Comparison of ENCODE assay signal across 8 cellular contexts in genomic region chr2:29841386-29842004, GRCh38.
DNase-seq lines count a peak whose midpoint lies in the region; ATAC-seq and TF ChIP-seq lines count a peak whose summit lies in the region.

No MANE protein-coding gene starts in this region.

- in situ Hi-C loops in gastrocnemius medialis (cut with MboI; ENCODE audit: low sequenced_read_pairs in 4 of 4): loop anchor here in 2 of 4 donors (10.0 to 25.0 kb wide), 4 partner anchors 537 to 1004 kb away; no protein-coding TSS in a partner anchor

- no peaks in the 10 kb centered on the region for H3K36me3 ChIP-seq in gastrocnemius medialis

- intact Hi-C loops in Right ventricle myocardium superior (cut with DNase I) (loop anchor here (5.0 kb wide), 2 partner anchors 529 to 884 kb away; no protein-coding TSS in a partner anchor), gastrocnemius medialis (cut with DNase I; ENCODE audit: low total_unique reads) (loop anchor here (2.0 kb wide), 2 partner anchors 533 to 883 kb away; no protein-coding TSS in a partner anchor)

- H3K4me1 Mint-ChIP-seq in activated CD8-positive, alpha-beta T cell treated with anti-CD3 and anti-CD28 coated beads, Interleukin-2, amount 10 ng/mL, durations not matched to agents 7 days and 5 days (ENCODE audit: low read depth): no peaks in the 10 kb centered on the region

- CTCF ChIA-PET in activated CD8-positive, alpha-beta T cell treated with anti-CD3 and anti-CD28 coated beads, Interleukin-2, amount 10 ng/mL, durations not matched to agents 7 days and 5 days (lab: Charles Lee): no interaction called here

- TF ChIP-seq CTCF in NB4 (IDR thresholded peaks at IDR 0.05; ENCODE audit: low read depth, low read length) (peak; percentile 95), gastrocnemius medialis (IDR thresholded peaks at IDR 0.05 in 4 of 5, conservative IDR thresholded peaks at IDR 0.05 in 1 of 5) (peak; percentile 45 to 78 (median 61))

- TF ChIP-seq POLR2A in NB4 (IDR thresholded peaks at IDR 0.05; ENCODE audit: extremely low read depth, insufficient read length): no peak
- no peak for TF ChIP-seq POLR2A in gastrocnemius medialis (IDR thresholded peaks at IDR 0.05)

- H3K36me3 Mint-ChIP-seq in activated CD8-positive, alpha-beta T cell treated with anti-CD3 and anti-CD28 coated beads, Interleukin-2, amount 10 ng/mL, durations not matched to agents 7 days and 5 days (ENCODE audit: low read depth): no peaks in the 10 kb centered on the region

- peaks cover 0 to 8% (median 0%) of the 10 kb centered on the region in 3 donors for H3K9me3 ChIP-seq in gastrocnemius medialis

- POLR2A ChIA-PET in activated CD8-positive, alpha-beta T cell treated with anti-CD3 and anti-CD28 coated beads, Interleukin-2, amount 10 ng/mL, durations not matched to agents 7 days and 5 days (lab: Charles Lee): no interaction called here

- no peaks in the 10 kb centered on the region for H3K4me1 ChIP-seq in gastrocnemius medialis

- H3K27ac ChIP-seq in gastrocnemius medialis: no peak overlapping the region

- no peaks in the 10 kb centered on the region for H3K27me3 Mint-ChIP-seq in activated CD8-positive, alpha-beta T cell treated with anti-CD3 and anti-CD28 coated beads, Interleukin-2, amount 10 ng/mL, durations not matched to agents 7 days and 5 days (ENCODE audit: low read depth)

- ATAC-seq in activated CD8-positive, alpha-beta T cell treated with anti-CD3 and anti-CD28 coated beads, Interleukin-2, amount 10 ng/mL, durations not matched to agents 7 days and 5 days: no peak
- ATAC-seq in Right ventricle myocardium superior (ENCODE audit: poor library complexity) (peak; percentile 43), gastrocnemius medialis (peak in 1 of 2 donors; percentile 61), HG03354 (IDR thresholded peaks at IDR 0.05; ENCODE audit: poor library complexity, severe bottlenecking, unreplicated experiment) (no peak)

- H3K27ac Mint-ChIP-seq in activated CD8-positive, alpha-beta T cell treated with anti-CD3 and anti-CD28 coated beads, Interleukin-2, amount 10 ng/mL, durations not matched to agents 7 days and 5 days: no peak overlapping the region

- peak; percentile 5 for DNase-seq in stimulated activated CD4-positive, alpha-beta T cell treated with anti-CD3 and anti-CD28 coated beads, Interleukin-1b, Interleukin-23, amount 100 ng/mL, for 48 hours
- DNase-seq in stimulated activated CD4-positive, alpha-beta T cell treated with anti-CD3 and anti-CD28 coated beads, Interleukin-4, amount 100 ng/mL, for 1 hour: no peak
- peak; percentile 37 for DNase-seq in NB4 (ENCODE audit: low read depth)
- DNase-seq in activated CD8-positive, alpha-beta T cell treated with anti-CD3 and anti-CD28 coated beads, Interleukin-2, amount 10 ng/mL, durations not matched to agents 7 days and 5 days: peak; percentile 38
- DNase-seq in Right ventricle myocardium superior: no peak
- peak in 1 of 2 donors; percentile 13 for DNase-seq in gastrocnemius medialis
- DNase-seq in OCI-M2 (lab: John Stamatoyannopoulos, UW; ENCODE audit: unreplicated experiment): no peak

- H3K4me3 ChIP-seq in NB4 (ENCODE audit: low read depth, low read length) (no peak overlapping the region), gastrocnemius medialis (no peak overlapping the region)

- H3K27me3 ChIP-seq in gastrocnemius medialis: no peaks in the 10 kb centered on the region

- H3K4me3 Mint-ChIP-seq in activated CD8-positive, alpha-beta T cell treated with anti-CD3 and anti-CD28 coated beads, Interleukin-2, amount 10 ng/mL, durations not matched to agents 7 days and 5 days: no peak overlapping the region

- H3K9me3 Mint-ChIP-seq in activated CD8-positive, alpha-beta T cell treated with anti-CD3 and anti-CD28 coated beads, Interleukin-2, amount 10 ng/mL, durations not matched to agents 7 days and 5 days (ENCODE audit: insufficient read depth): no peaks in the 10 kb centered on the region

Comparison
In these comparisons a context has a peak if more than half of its experiments do, and no peak if none do; other contexts are left out.
1. DNase-seq: peak in stimulated activated CD4-positive, alpha-beta T cell treated with anti-CD3 and anti-CD28 coated beads, Interleukin-1b, Interleukin-23, amount 100 ng/mL, for 48 hours (single experiment), NB4 (single experiment) and activated CD8-positive, alpha-beta T cell treated with anti-CD3 and anti-CD28 coated beads, Interleukin-2, amount 10 ng/mL, durations not matched to agents 7 days and 5 days (single experiment); none in stimulated activated CD4-positive, alpha-beta T cell treated with anti-CD3 and anti-CD28 coated beads, Interleukin-4, amount 100 ng/mL, for 1 hour (single experiment), Right ventricle myocardium superior (single experiment) and OCI-M2 (single experiment).